Comparison of ENCODE assay signal across 8 cellular contexts in genomic region chr3:113838631-113839209, GRCh38. TPM values are rescaled to one million over a fixed set of nuclear protein-coding genes. Genes with fewer than 3 reads are reported as not detected.
DNase-seq lines count a peak whose midpoint lies in the region; ATAC-seq and TF ChIP-seq lines count a peak whose summit lies in the region.

Gene GRAMD1C, plus strand, starts transcription at chr3:113838788. Its CDS starts 122 bp downstream, at chr3:113838910.

- POLR2A ChIA-PET in BJ (lab: Charles Lee) = interaction anchor here (0.7 kb wide), 2 partner anchors 69 to 322 kb away, joined by 3 to 9 read pairs; no protein-coding TSS in a partner anchor

- peak; percentile 90 for ATAC-seq in GM19328 (IDR thresholded peaks at IDR 0.05; ENCODE audit: unreplicated experiment)
- peak; percentile 94 for ATAC-seq in HG03460 (IDR thresholded peaks at IDR 0.05; ENCODE audit: unreplicated experiment)

- intact Hi-C loops in colonic mucosa (cut with DNase I) = loop anchor here (5.0 kb wide), 1 partner anchor 101 kb away; no protein-coding TSS in a partner anchor

- no peaks in the 10 kb centered on the region for H3K4me1 ChIP-seq in colonic mucosa

- H3K27me3 ChIP-seq in BJ (ENCODE audit: control insufficient read depth, insufficient read depth, low read length) (no peaks in the 10 kb centered on the region), colonic mucosa (no peaks in the 10 kb centered on the region)

- DNase-seq in BJ (ENCODE audit: low read depth) (no peak), NCI-H510A treated with DMSO at 0.1 percent for 48 hours (lab: John Stamatoyannopoulos, UW) (peak; percentile 83), colonic mucosa (peak; percentile 85), left kidney (ENCODE audit: low read depth, low spot score) (peak; percentile 97)
- peak; percentile 79 to 80 for DNase-seq in activated CD4-positive, alpha-beta T cell treated with anti-CD3 and anti-CD28 coated beads for 4 hours
- peak; percentile 85 for DNase-seq in stimulated activated CD4-positive, alpha-beta T cell treated with anti-CD3 and anti-CD28 coated beads, Interleukin-1b, Interleukin-23, amount 100 ng/mL, for 48 hours

- peak within 1 kb of the TSS; percentile 60 to 79 for H3K9ac ChIP-seq in colonic mucosa (ENCODE audit: low read depth in 2 of 2, low read length in 2 of 2)

- TF ChIP-seq CTCF in BJ (IDR thresholded peaks at IDR 0.05; ENCODE audit: insufficient read depth, low read depth, low read length) (peak; percentile 88), colonic mucosa (IDR thresholded peaks at IDR 0.05) (peak; percentile 86)

- CTCF ChIA-PET in BJ (lab: Yijun Ruan, JAX) = interaction anchor here (0.6 to 4.0 kb wide), 11 partner anchors 17 to 202 kb away, joined by 3 to 19 read pairs (median 4); partner anchors contain the start of gene NAA50

- H3K9me3 ChIP-seq in colonic mucosa = no peaks in the 10 kb centered on the region

- H3K27ac ChIP-seq in colonic mucosa = no peak within 1 kb of the TSS

- no peaks in the 10 kb centered on the region for H3K36me3 ChIP-seq in BJ (ENCODE audit: control insufficient read depth, insufficient read depth, low read length)
- no peaks in the 10 kb centered on the region for H3K36me3 ChIP-seq in colonic mucosa

- H3K4me3 ChIP-seq in BJ (ENCODE audit: low read depth, low read length) = peak within 1 kb of the TSS; percentile 51
- peak within 1 kb of the TSS; percentile 49 for H3K4me3 ChIP-seq in colonic mucosa

RNA-seq across cellular contexts. Expression of gene GRAMD1C, which starts in this region (rescaled TPM):
- polyA plus RNA-seq in BJ (2011; rRNA removed) = 0.48 and 1.2 TPM in 2 replicates
- 1.2 and 1.3 TPM in 2 replicates for polyA minus RNA-seq in BJ (2011; rRNA and poly(A)+ RNA removed)
- total RNA-seq in colonic mucosa = 10 to 100 TPM in 1 of 2 donors, 1 to 10 TPM in 1; 4.1 to 10.2 TPM
